Comparison of ENCODE assay signal across 4 cellular contexts in genomic region chr1:181528241-181528640, GRCh38. TPM values are rescaled to one million over a fixed set of nuclear protein-coding genes. Genes with fewer than 3 reads are reported as not detected.
"Had no signal": no experiment of that assay in that cellular context is flagged by ENCODE, and none has a peak within 500 bp of the region (broad histone marks: within the 10 kb centered on the region; RNA-seq: fewer than 3 reads in every experiment).

No MANE protein-coding gene starts in this region.

RNA-seq across cellular contexts. Expression of gene CACNA1E, which starts 44.9 kb away (rescaled TPM):
- total RNA-seq: mammary epithelial cell had no signal
- polyA plus RNA-seq: immature natural killer cell; keratinocyte; mammary epithelial cell; naive thymus-derived CD4-positive, alpha-beta T cell had no signal
